8 cellular contexts compared by ENCODE assay signal in genomic region chr20:50509923-50510705, GRCh38. TPM values are rescaled to one million over a fixed set of nuclear protein-coding genes. Genes with fewer than 3 reads are reported as not detected.
DNase-seq lines count a peak whose midpoint lies in the region; ATAC-seq and TF ChIP-seq lines count a peak whose summit lies in the region.

PTPN1 (plus strand) TSS chr20:50510383; CDS start chr20:50510528, 145 bp downstream.

- DNase-seq in GM23248 (peak; percentile 99), LHCN-M2 (ENCODE audit: low read depth) (peak; percentile 99), RPMI8226 (peak; percentile 98), fibroblast of gingiva (ENCODE audit: low read depth) (peak; percentile 99)
- peak; percentile 97 for DNase-seq in activated T-helper 1 cell treated with anti-CD3 and anti-CD28 coated beads, Interleukin-2, amount 50 U/mL, for 16 hours (ENCODE audit: low read depth in 1 of 2, low spot score in 1 of 2)
- peak; percentile 97 to 100 (median 99) for DNase-seq in naive thymus-derived CD4-positive, alpha-beta T cell
- DNase-seq in stimulated activated naive B cell treated with anti-CD40 and anti-IgM and Interleukin-4, amounts not matched to agents 10 μg/mL and 1 μg/mL and 100 μg/mL, for 72 hours: peak; percentile 98

- H4K20me1 ChIP-seq in DOHH2 (ENCODE audit: control insufficient read depth, insufficient read depth, low read depth, low read length) (peaks cover 19% of the 10 kb centered on the region), GM23248 (ENCODE audit: insufficient read depth) (no peaks in the 10 kb centered on the region)

- H3K27me3 ChIP-seq in DOHH2 (ENCODE audit: control insufficient read depth, low read length): no peaks in the 10 kb centered on the region
- H3K27me3 ChIP-seq in GM23248 (replicated peaks; ENCODE audit: insufficient read depth): no peaks in the 10 kb centered on the region
- H3K27me3 ChIP-seq in naive thymus-derived CD4-positive, alpha-beta T cell (ENCODE audit: control insufficient read depth in 2 of 2, insufficient read depth in 2 of 2, low read length in 2 of 2): no peaks in the 10 kb centered on the region

- H3K36me3 ChIP-seq in DOHH2 (ENCODE audit: control insufficient read depth, low read length) (peaks cover 2% of the 10 kb centered on the region; the same call in 1 of the 2 replicates), GM23248 (ENCODE audit: low read depth) (no peaks in the 10 kb centered on the region)
- H3K36me3 ChIP-seq in naive thymus-derived CD4-positive, alpha-beta T cell (ENCODE audit: control insufficient read depth in 2 of 3, insufficient read depth in 3 of 3, low read length in 3 of 3): peaks cover 0 to 9% (median 0%) of the 10 kb centered on the region in 3 experiments

- H3K4me1 Mint-ChIP-seq in naive thymus-derived CD4-positive, alpha-beta T cell: peaks cover 36 to 52% (median 46%) of the 10 kb centered on the region in 7 donors
- peaks cover 19 to 44% of the 10 kb centered on the region in 2 donors for H3K4me1 Mint-ChIP-seq in stimulated activated naive B cell treated with anti-CD40 and anti-IgM and Interleukin-4, amounts not matched to agents 10 μg/mL and 1 μg/mL and 100 μg/mL, for 72 hours

- H3K27ac ChIP-seq in DOHH2 (ENCODE audit: low read depth, low read length) (peak within 1 kb of the TSS; percentile 53), GM23248 (peak within 1 kb of the TSS; percentile 77)
- H3K27ac ChIP-seq in naive thymus-derived CD4-positive, alpha-beta T cell (ENCODE audit: low read depth, low read length): peak within 1 kb of the TSS; percentile 89

- WGBS in GM23248 (ENCODE audit: low coverage in 1 of 2, low lambda C conversion rate in 2 of 2, missing lambda C conversion rate in 2 of 2), 2 experiments: 1% methylated on average over 44 to 64 of the region's 64 CpGs

- H3K9me3 Mint-ChIP-seq in naive thymus-derived CD4-positive, alpha-beta T cell: no peaks in the 10 kb centered on the region
- H3K9me3 Mint-ChIP-seq in stimulated activated naive B cell treated with anti-CD40 and anti-IgM and Interleukin-4, amounts not matched to agents 10 μg/mL and 1 μg/mL and 100 μg/mL, for 72 hours: peaks cover 0 to 1% of the 10 kb centered on the region in 2 donors

- POLR2A ChIA-PET in naive thymus-derived CD4-positive, alpha-beta T cell (lab: Charles Lee): interaction anchor here (0.7 to 4.9 kb wide), 19 partner anchors 10 to 448 kb away, joined by 3 to 50 read pairs (median 6); partner anchors contain the start of gene CEBPB

- intact Hi-C loops in naive thymus-derived CD4-positive, alpha-beta T cell (cut with micrococcal nuclease): loop anchor here (1.0 to 10.0 kb wide), 17 partner anchors 8 to 915 kb away; partner anchors contain the start of genes CEBPB (in 2 of the 2), PARD6B (in 2 of the 2), RNF114 (in 2 of the 2) and ADNP (in 1 of the 2)

- H3K4me3 ChIP-seq in DOHH2 (ENCODE audit: low read length) (peak within 1 kb of the TSS; percentile 74), GM23248 (peak within 1 kb of the TSS; percentile 91)
- peak within 1 kb of the TSS; percentile 88 for H3K4me3 ChIP-seq in naive thymus-derived CD4-positive, alpha-beta T cell (ENCODE audit: low read length)

- H3K9ac ChIP-seq in GM23248: peak within 1 kb of the TSS; percentile 93

- H3K9me3 ChIP-seq in DOHH2 (ENCODE audit: control insufficient read depth, insufficient read depth, low read length) (no peaks in the 10 kb centered on the region), GM23248 (ENCODE audit: low read depth) (no peaks in the 10 kb centered on the region)
- no peaks in the 10 kb centered on the region for H3K9me3 ChIP-seq in naive thymus-derived CD4-positive, alpha-beta T cell (ENCODE audit: control insufficient read depth in 2 of 3, low read length in 3 of 3)

- no peak for TF ChIP-seq CTCF in DOHH2 (IDR thresholded peaks at IDR 0.05; ENCODE audit: low read depth, low read length, poor library complexity, severe bottlenecking)

- in situ Hi-C loops in GM23248 (cut with MboI): no loop called here

- peak; percentile 98 for ATAC-seq in naive thymus-derived CD4-positive, alpha-beta T cell
- ATAC-seq in stimulated activated naive B cell treated with anti-CD40 and anti-IgM and Interleukin-4, amounts not matched to agents 10 μg/mL and 1 μg/mL and 100 μg/mL, for 72 hours (replicated peaks): peak; percentile 91 to 96

- H3K27ac Mint-ChIP-seq in naive thymus-derived CD4-positive, alpha-beta T cell: peak within 1 kb of the TSS; percentile 93 to 98 (median 98)
- peak within 1 kb of the TSS; percentile 95 for H3K27ac Mint-ChIP-seq in stimulated activated naive B cell treated with anti-CD40 and anti-IgM and Interleukin-4, amounts not matched to agents 10 μg/mL and 1 μg/mL and 100 μg/mL, for 72 hours

- peak within 1 kb of the TSS; percentile 93 to 100 (median 97) for H3K4me3 Mint-ChIP-seq in naive thymus-derived CD4-positive, alpha-beta T cell
- peak within 1 kb of the TSS; percentile 95 to 99 for H3K4me3 Mint-ChIP-seq in stimulated activated naive B cell treated with anti-CD40 and anti-IgM and Interleukin-4, amounts not matched to agents 10 μg/mL and 1 μg/mL and 100 μg/mL, for 72 hours

- H3K4me1 ChIP-seq in DOHH2 (ENCODE audit: control insufficient read depth, low read length) (peaks cover 46% of the 10 kb centered on the region), GM23248 (ENCODE audit: insufficient read depth) (peaks cover 38% of the 10 kb centered on the region)
- H3K4me1 ChIP-seq in naive thymus-derived CD4-positive, alpha-beta T cell (ENCODE audit: control insufficient read depth in 2 of 2, insufficient read depth in 2 of 2, low read length in 2 of 2): peaks cover 31 to 38% of the 10 kb centered on the region in 2 donors

- no peaks in the 10 kb centered on the region for H3K9me2 ChIP-seq in DOHH2 (replicated peaks; ENCODE audit: control insufficient read depth, low read length)
- no peaks in the 10 kb centered on the region for H3K9me2 ChIP-seq in GM23248 (ENCODE audit: insufficient read depth)

- no peaks in the 10 kb centered on the region for H3K27me3 Mint-ChIP-seq in naive thymus-derived CD4-positive, alpha-beta T cell
- no peaks in the 10 kb centered on the region for H3K27me3 Mint-ChIP-seq in stimulated activated naive B cell treated with anti-CD40 and anti-IgM and Interleukin-4, amounts not matched to agents 10 μg/mL and 1 μg/mL and 100 μg/mL, for 72 hours

- 0 out of 2 replicates have a peak, but pooled peaks cover 7% of the 10 kb centered on the region for H3F3A ChIP-seq in DOHH2 (ENCODE audit: control insufficient read depth, insufficient read depth)
- peaks cover 33% of the 10 kb centered on the region for H3F3A ChIP-seq in GM23248 (ENCODE audit: insufficient read depth)

- H3K79me2 ChIP-seq in DOHH2 (ENCODE audit: control insufficient read depth, low read length) (peaks cover 48% of the 10 kb centered on the region), GM23248 (ENCODE audit: insufficient read depth) (peaks cover 49% of the 10 kb centered on the region)

- CTCF ChIA-PET in naive thymus-derived CD4-positive, alpha-beta T cell (lab: Charles Lee): interaction anchor here (1.0 to 1.1 kb wide), 2 partner anchors 32 to 40 kb away, joined by 3 read pairs; no protein-coding TSS in a partner anchor

- peak within 1 kb of the TSS; percentile 71 for H3K4me2 ChIP-seq in DOHH2 (ENCODE audit: low read length)
- peak within 1 kb of the TSS; percentile 98 for H3K4me2 ChIP-seq in GM23248 (ENCODE audit: unreplicated experiment)

- H3K36me3 Mint-ChIP-seq in naive thymus-derived CD4-positive, alpha-beta T cell: peaks cover 0 to 20% (median 0%) of the 10 kb centered on the region in 5 donors
- peaks cover 30 to 40% of the 10 kb centered on the region in 2 donors for H3K36me3 Mint-ChIP-seq in stimulated activated naive B cell treated with anti-CD40 and anti-IgM and Interleukin-4, amounts not matched to agents 10 μg/mL and 1 μg/mL and 100 μg/mL, for 72 hours

- peak within 1 kb of the TSS; percentile 78 for H2AFZ ChIP-seq in GM23248

RNA-seq across cellular contexts. Expression of gene PTPN1, which starts in this region (rescaled TPM):
- total RNA-seq in GM23248 (2014; rRNA removed; shearing (Covaris generic)): 22.8 and 27.9 TPM in 2 replicates
- 18.8 and 18.9 TPM in 2 replicates for polyA plus RNA-seq in GM23248 (2016; fragmentation: Nextera tagmentation; extraction: Ambion mirVana)
- 57.1 and 58.3 TPM in 2 replicates for total RNA-seq in LHCN-M2 (2014; rRNA removed)
- polyA plus RNA-seq in LHCN-M2 (2012): 38.9 TPM
- total RNA-seq in naive thymus-derived CD4-positive, alpha-beta T cell: 10 to 100 TPM; 53.9 to 80.5 (median 60.2) TPM
- 10 to 100 TPM; 30.4 to 34.7 TPM for polyA plus RNA-seq in naive thymus-derived CD4-positive, alpha-beta T cell

Comparison
In these comparisons a context has a peak if more than half of its experiments do, and no peak if none do; other contexts are left out.
1. Peak in every context shown above with its lines: DNase-seq, ATAC-seq, H3K4me3 ChIP-seq and H3K27ac ChIP-seq.